10 cellular contexts compared by ENCODE assay signal in the genomic region with DNA sequence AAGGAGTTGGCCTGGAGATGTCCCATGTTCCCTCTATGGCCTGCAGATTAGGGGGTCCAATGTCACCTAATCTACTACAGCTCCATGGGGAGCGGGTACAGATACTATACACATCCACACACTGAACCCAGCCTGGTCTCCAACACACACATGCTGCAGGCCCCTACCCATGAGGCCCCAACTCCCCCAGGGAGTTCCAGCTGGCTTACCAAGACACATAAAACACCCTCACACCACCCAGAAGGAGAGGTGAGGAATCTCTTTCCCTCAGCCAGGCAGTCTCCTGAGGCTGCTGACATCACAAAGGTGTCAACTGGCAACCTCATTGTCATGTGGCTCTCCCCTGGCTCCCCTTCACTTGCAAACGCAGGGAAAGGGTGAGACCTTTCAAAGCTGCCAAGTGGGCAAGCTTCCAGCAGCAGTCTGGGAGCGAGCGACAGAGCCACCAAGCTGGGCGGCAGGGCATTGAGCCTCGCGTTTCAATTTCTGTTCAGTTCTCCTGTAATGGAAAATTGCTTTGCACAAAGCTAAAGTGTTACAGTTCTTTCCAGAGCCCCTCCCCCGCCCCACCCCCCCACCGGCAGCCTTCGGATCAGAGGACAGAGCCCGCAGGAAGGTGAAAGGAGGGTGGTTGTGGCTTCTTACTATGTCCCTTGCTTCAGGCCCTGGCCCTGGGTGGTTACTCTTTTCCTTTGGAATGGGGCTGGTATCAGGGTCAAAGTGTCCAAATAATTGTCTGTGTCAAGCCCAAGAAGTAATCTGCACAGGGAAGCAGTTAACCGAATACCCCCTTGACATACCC. TPM values are rescaled to one million over a fixed set of nuclear protein-coding genes. Genes with fewer than 3 reads are reported as not detected.
DNase-seq lines count a peak whose midpoint lies in the region; ATAC-seq and TF ChIP-seq lines count a peak whose summit lies in the region.
"Had no signal": no experiment of that assay in that cellular context is flagged by ENCODE, and none has a peak within 500 bp of the region (broad histone marks: within the 10 kb centered on the region; RNA-seq: fewer than 3 reads in every experiment).

A gene with protein sequence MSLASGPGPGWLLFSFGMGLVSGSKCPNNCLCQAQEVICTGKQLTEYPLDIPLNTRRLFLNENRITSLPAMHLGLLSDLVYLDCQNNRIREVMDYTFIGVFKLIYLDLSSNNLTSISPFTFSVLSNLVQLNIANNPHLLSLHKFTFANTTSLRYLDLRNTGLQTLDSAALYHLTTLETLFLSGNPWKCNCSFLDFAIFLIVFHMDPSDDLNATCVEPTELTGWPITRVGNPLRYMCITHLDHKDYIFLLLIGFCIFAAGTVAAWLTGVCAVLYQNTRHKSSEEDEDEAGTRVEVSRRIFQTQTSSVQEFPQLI (plus strand): TSS at position 350 of the 802 bp plus-strand sequence. CDS start 297 bp downstream, at position 647.

- DNase-seq in ELF-1 (ENCODE audit: low read depth, low spot score) (peak; percentile 36), NCI-H2171 (lab: John Stamatoyannopoulos, UW) (peak; percentile 88), globus pallidus (ENCODE audit: low spot score) (peak; percentile 49), neural progenitor cell (ENCODE audit: low spot score) (peak; percentile 5)
- no peak for DNase-seq in stimulated activated CD4-positive, alpha-beta T cell treated with anti-CD3 and anti-CD28 coated beads, Interleukin-2, amount 100 ng/mL, for 48 hours
- no peak for DNase-seq in activated CD4-positive, alpha-beta T cell treated with anti-CD3 and anti-CD28 coated beads, Interleukin-2, amount 50 U/mL, for 1 hour
- DNase-seq in stimulated activated CD4-positive, alpha-beta T cell treated with anti-CD3 and anti-CD28 coated beads, Interleukin-12 subunit alpha, Interleukin-12 subunit beta, amount 100 ng/mL, for 4 hours = no peak
- DNase-seq: activated T-cell treated with anti-CD3 and anti-CD28 coated beads, Interleukin-2, amount 50 U/mL, for 48 hours had no signal

- no peak for ATAC-seq in HG03354 (IDR thresholded peaks at IDR 0.05; ENCODE audit: poor library complexity, severe bottlenecking, unreplicated experiment)

- peaks cover 10% of the 10 kb centered on the region for H3K27me3 Mint-ChIP-seq in neural progenitor cell (ENCODE audit: insufficient read depth, low read depth)

- H3K9me3 ChIP-seq in neural progenitor cell (ENCODE audit: low read depth) = no peaks in the 10 kb centered on the region

- H3F3A ChIP-seq in neural progenitor cell (ENCODE audit: low read depth) = no peaks in the 10 kb centered on the region

- no peaks in the 10 kb centered on the region for H3K36me3 ChIP-seq in neural progenitor cell

- peaks cover 5% of the 10 kb centered on the region for H3K4me1 ChIP-seq in neural progenitor cell

- H3K4me3 ChIP-seq in neural progenitor cell = no peak within 1 kb of the TSS

- H2AFZ ChIP-seq in neural progenitor cell (replicated peaks) = no peak within 1 kb of the TSS

- no peaks in the 10 kb centered on the region for H3K9me3 Mint-ChIP-seq in neural progenitor cell

- TF ChIP-seq CTCF in neural progenitor cell (IDR thresholded peaks at IDR 0.05) = no peak

- H3K4me2 ChIP-seq in neural progenitor cell = no peak within 1 kb of the TSS

- H3K27ac ChIP-seq in neural progenitor cell = no peak within 1 kb of the TSS
- H3K27ac ChIP-seq: epithelial cell of prostate had no signal

- no peak within 1 kb of the TSS for H3K4me3 Mint-ChIP-seq in neural progenitor cell

- no peak within 1 kb of the TSS for H3K27ac Mint-ChIP-seq in neural progenitor cell

- no peak within 1 kb of the TSS for H3K9ac ChIP-seq in neural progenitor cell

- H4K20me1 ChIP-seq in neural progenitor cell (ENCODE audit: low read depth) = no peaks in the 10 kb centered on the region

- H3K79me2 ChIP-seq in neural progenitor cell (ENCODE audit: low read depth) = no peaks in the 10 kb centered on the region

- peaks cover 15% of the 10 kb centered on the region for H3K4me1 Mint-ChIP-seq in neural progenitor cell

- peaks cover 10% of the 10 kb centered on the region for H3K27me3 ChIP-seq in neural progenitor cell

- H3K36me3 Mint-ChIP-seq in neural progenitor cell = no peaks in the 10 kb centered on the region

RNA-seq across cellular contexts. Expression of the gene that starts here (rescaled TPM):
- not detected in 2 replicates for total RNA-seq in neural progenitor cell (ENCODE audit: low replicate concordance)

Comparison
In these comparisons a context has a peak if more than half of its experiments do, and no peak if none do; other contexts are left out.
1. Peak in DNase-seq in neural progenitor cell; RNA of the gene not detected or under 1 TPM.
2. DNase-seq: peak in ELF-1 (single experiment), NCI-H2171 (single experiment) and globus pallidus (single experiment); none in stimulated activated CD4-positive, alpha-beta T cell treated with anti-CD3 and anti-CD28 coated beads, Interleukin-2, amount 100 ng/mL, for 48 hours (0 of 2), activated CD4-positive, alpha-beta T cell treated with anti-CD3 and anti-CD28 coated beads, Interleukin-2, amount 50 U/mL, for 1 hour (single experiment) and stimulated activated CD4-positive, alpha-beta T cell treated with anti-CD3 and anti-CD28 coated beads, Interleukin-12 subunit alpha, Interleukin-12 subunit beta, amount 100 ng/mL, for 4 hours (single experiment).